ENCODE assay signal across 8 cellular contexts in genomic region chr17:30476726-30477082, GRCh38. TPM values are rescaled to one million over a fixed set of nuclear protein-coding genes. Genes with fewer than 3 reads are reported as not detected.
DNase-seq lines count a peak whose midpoint lies in the region; ATAC-seq and TF ChIP-seq lines count a peak whose summit lies in the region.

No MANE protein-coding gene starts in this region.

- peaks cover 4% of the 10 kb centered on the region for H4K20me1 ChIP-seq in Loucy (ENCODE audit: insufficient read depth, low read length, poor library complexity, severe bottlenecking)

- DNase-seq in activated gamma-delta T cell treated with anti-CD3 and anti-CD28 coated beads, Interleukin-2, amount 50 U/mL, for 16 hours (ENCODE audit: low read depth), result peak; percentile 1
- DNase-seq in right atrium auricular region (ENCODE audit: low spot score), result no peak
- DNase-seq in glomerular visceral epithelial cell (ENCODE audit: extremely low spot score), result no peak

- ATAC-seq in GM19452 (IDR thresholded peaks at IDR 0.05; ENCODE audit: unreplicated experiment) (peak; percentile 16), HG02623 (IDR thresholded peaks at IDR 0.05; ENCODE audit: unreplicated experiment) (no peak)

- H3K4me1 ChIP-seq in ACC112 (ENCODE audit: control insufficient read depth, insufficient read depth, low read length, unreplicated experiment) (peaks cover 8% of the 10 kb centered on the region), Loucy (ENCODE audit: insufficient read depth, low read length, poor library complexity, severe bottlenecking) (peaks cover 14% of the 10 kb centered on the region), right atrium auricular region (peaks cover 0 to 32% of the 10 kb centered on the region in 2 donors), skeletal muscle tissue (ENCODE audit: control insufficient read depth in 3 of 3, insufficient read depth in 3 of 3, low read length in 3 of 3) (peaks cover 6 to 15% (median 7%) of the 10 kb centered on the region in 3 donors)

- peaks cover 11% of the 10 kb centered on the region for H3K36me3 ChIP-seq in ACC112 (ENCODE audit: insufficient read depth, low read length)
- H3K36me3 ChIP-seq in Loucy (ENCODE audit: insufficient read depth, low read length), result peaks cover 10% of the 10 kb centered on the region; the same call in 1 of the 2 replicates
- H3K36me3 ChIP-seq in right atrium auricular region, result peaks cover 20% of the 10 kb centered on the region
- peaks cover 9 to 11% (median 9%) of the 10 kb centered on the region in 3 donors for H3K36me3 ChIP-seq in skeletal muscle tissue (ENCODE audit: control insufficient read depth in 3 of 3, insufficient read depth in 3 of 3, low read length in 3 of 3)

- TF ChIP-seq CTCF in Loucy (conservative IDR thresholded peaks at IDR 0.05; ENCODE audit: low read length) (no peak), right atrium auricular region (IDR thresholded peaks at IDR 0.05) (no peak)

- peak overlapping the region; percentile 94 for H2AFZ ChIP-seq in ACC112 (ENCODE audit: low read length, unreplicated experiment)
- H2AFZ ChIP-seq in Loucy (ENCODE audit: low read length), result peak overlapping the region; percentile 99

- H3K27ac ChIP-seq in ACC112 (ENCODE audit: low read depth, low read length) (peak overlapping the region; percentile 88; the same call in 1 of the 2 replicates), right atrium auricular region (peak overlapping the region; percentile 88 to 93), skeletal muscle tissue (ENCODE audit: low read depth, low read length) (peak overlapping the region; percentile 97)

- H3F3A ChIP-seq in Loucy (ENCODE audit: low read depth), result no peaks in the 10 kb centered on the region

- H3K4me2 ChIP-seq in Loucy (ENCODE audit: low read depth, low read length, poor library complexity, severe bottlenecking), result peak overlapping the region; percentile 90

- H3K9ac ChIP-seq in Loucy (ENCODE audit: low read depth, low read length, poor library complexity, severe bottlenecking), result peak overlapping the region; percentile 98
- peak overlapping the region; percentile 96 to 100 (median 97) for H3K9ac ChIP-seq in skeletal muscle tissue (ENCODE audit: low read depth in 1 of 3, low read length in 3 of 3)

- H3K9me2 ChIP-seq in Loucy (replicated peaks; ENCODE audit: low read depth, low read length), result no peaks in the 10 kb centered on the region

- H3K4me3 ChIP-seq in ACC112 (ENCODE audit: low read depth, low read length) (peak overlapping the region; percentile 97), Loucy (ENCODE audit: low read length, poor library complexity, severe bottlenecking) (peak overlapping the region; percentile 95), right atrium auricular region (peak overlapping the region; percentile 69 to 93), skeletal muscle tissue (ENCODE audit: low read length in 3 of 3) (peak overlapping the region; percentile 93 to 99 (median 94))

- H3K79me2 ChIP-seq in ACC112 (ENCODE audit: control insufficient read depth, insufficient read depth, low read length, unreplicated experiment), result peaks cover 35% of the 10 kb centered on the region
- peaks cover 33% of the 10 kb centered on the region for H3K79me2 ChIP-seq in Loucy (ENCODE audit: insufficient read depth, low read length)

- H3K27me3 ChIP-seq in ACC112 (ENCODE audit: insufficient read depth, low read length) (no peaks in the 10 kb centered on the region), Loucy (ENCODE audit: insufficient read depth, low read length, poor library complexity, severe bottlenecking) (no peaks in the 10 kb centered on the region), right atrium auricular region (no peaks in the 10 kb centered on the region), skeletal muscle tissue (ENCODE audit: control insufficient read depth in 3 of 3, insufficient read depth in 3 of 3, low read length in 3 of 3) (peaks cover 0 to 5% (median 3%) of the 10 kb centered on the region in 3 donors)

- H3K9me3 ChIP-seq in Loucy (ENCODE audit: insufficient read depth, low read depth, low read length), result no peaks in the 10 kb centered on the region
- no peaks in the 10 kb centered on the region for H3K9me3 ChIP-seq in right atrium auricular region
- H3K9me3 ChIP-seq in skeletal muscle tissue (ENCODE audit: control insufficient read depth in 3 of 3, low read length in 3 of 3), result no peaks in the 10 kb centered on the region

RNA-seq across cellular contexts. Expression of gene GOSR1, which starts 0.5 kb away (rescaled TPM):
- total RNA-seq in right atrium auricular region (10 to 100 TPM; 25.2 to 33.5 TPM), skeletal muscle tissue (24.5 TPM)
